8 cellular contexts compared by ENCODE assay signal in the genomic region with DNA sequence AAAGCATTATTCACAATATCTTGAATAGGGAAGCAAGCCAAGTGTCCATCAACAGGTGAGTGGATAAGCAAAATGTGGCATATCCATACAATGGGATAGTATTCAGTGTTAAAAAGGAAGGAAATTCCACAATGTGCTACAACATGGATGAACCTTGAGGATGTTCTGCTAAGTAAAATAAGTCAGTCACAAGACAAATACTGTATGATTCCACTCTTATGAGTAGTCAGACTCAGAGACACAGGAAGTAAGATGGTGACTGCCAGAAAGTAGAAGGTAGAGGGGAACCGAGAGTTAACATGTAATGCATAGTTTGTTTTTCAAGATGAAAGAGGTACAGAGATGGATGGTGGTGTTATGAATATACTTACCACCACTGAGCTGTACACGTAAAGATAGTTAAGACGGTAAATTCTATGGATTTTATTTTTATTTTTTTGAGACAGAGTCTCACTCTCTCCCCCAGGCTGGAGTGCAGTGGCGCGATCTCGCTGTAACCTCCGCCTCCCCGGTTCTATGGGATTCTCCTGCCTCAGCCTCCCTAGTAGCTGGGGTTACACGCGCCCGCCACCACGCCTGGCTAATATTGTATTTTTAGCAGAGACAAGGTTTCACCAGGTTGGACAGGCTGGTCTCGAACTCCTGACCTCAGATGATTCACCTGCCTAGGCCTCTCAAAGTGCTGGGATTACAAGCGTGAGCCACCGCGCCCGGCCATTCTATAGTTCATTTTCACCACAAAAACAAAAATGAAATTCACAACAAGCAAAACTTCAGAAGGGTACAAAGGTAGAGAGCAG. TPM values are rescaled to one million over a fixed set of nuclear protein-coding genes. Genes with fewer than 3 reads are reported as not detected.
DNase-seq lines count a peak whose midpoint lies in the region; ATAC-seq and TF ChIP-seq lines count a peak whose summit lies in the region.

No MANE protein-coding gene starts in this region.

- TF ChIP-seq CTCF in KMS-11 (conservative IDR thresholded peaks at IDR 0.05; ENCODE audit: low read depth, low read length) (no peak), kidney epithelial cell (IDR thresholded peaks at IDR 0.05; ENCODE audit: insufficient read depth, low read length, poor library complexity, severe bottlenecking) (no peak)

- H3K9me3 Mint-ChIP-seq in activated naive CD8-positive, alpha-beta T cell (ENCODE audit: low read depth) = no peaks in the 10 kb centered on the region
- H3K9me3 Mint-ChIP-seq in stimulated activated memory B cell treated with anti-CD40 and anti-IgM and Interleukin-4, amounts not matched to agents 10 μg/mL and 1 μg/mL and 100 μg/mL, for 72 hours = no peaks in the 10 kb centered on the region

- H3K4me1 ChIP-seq in KMS-11 (ENCODE audit: low read depth, poor library complexity, severe bottlenecking) = peaks cover 67% of the 10 kb centered on the region

- peak overlapping the region; percentile 94 for H3K4me3 Mint-ChIP-seq in activated naive CD8-positive, alpha-beta T cell
- peak overlapping the region; percentile 90 for H3K4me3 Mint-ChIP-seq in stimulated activated memory B cell treated with anti-CD40 and anti-IgM and Interleukin-4, amounts not matched to agents 10 μg/mL and 1 μg/mL and 100 μg/mL, for 72 hours

- peaks cover 41% of the 10 kb centered on the region for H3K4me1 Mint-ChIP-seq in activated naive CD8-positive, alpha-beta T cell (ENCODE audit: low read depth)
- peaks cover 41% of the 10 kb centered on the region for H3K4me1 Mint-ChIP-seq in stimulated activated memory B cell treated with anti-CD40 and anti-IgM and Interleukin-4, amounts not matched to agents 10 μg/mL and 1 μg/mL and 100 μg/mL, for 72 hours

- H3K36me3 Mint-ChIP-seq in activated naive CD8-positive, alpha-beta T cell = peaks cover 3% of the 10 kb centered on the region
- H3K36me3 Mint-ChIP-seq in stimulated activated memory B cell treated with anti-CD40 and anti-IgM and Interleukin-4, amounts not matched to agents 10 μg/mL and 1 μg/mL and 100 μg/mL, for 72 hours = peaks cover 5% of the 10 kb centered on the region

- peak overlapping the region; percentile 84 for H2AFZ ChIP-seq in KMS-11 (ENCODE audit: low read depth)

- H3K36me3 ChIP-seq in KMS-11 (ENCODE audit: insufficient read depth) (no peaks in the 10 kb centered on the region), kidney epithelial cell (ENCODE audit: control insufficient read depth, insufficient read depth, low read length) (no peaks in the 10 kb centered on the region)

- no peak for DNase-seq in kidney epithelial cell (ENCODE audit: low read depth)
- no peak for DNase-seq in left lobe of liver (ENCODE audit: low spot score)

- H3K27me3 ChIP-seq in KMS-11 (ENCODE audit: insufficient read depth, low read depth) (no peaks in the 10 kb centered on the region), kidney epithelial cell (ENCODE audit: control insufficient read depth, insufficient read depth, low read length) (no peaks in the 10 kb centered on the region)

- H3K9ac ChIP-seq in KMS-11 = peak overlapping the region; percentile 75

- H4K20me1 ChIP-seq in KMS-11 (ENCODE audit: insufficient read depth) = no peaks in the 10 kb centered on the region

- ATAC-seq in GM18870 (IDR thresholded peaks at IDR 0.05; ENCODE audit: unreplicated experiment) (peak; percentile 30), HG03442 (IDR thresholded peaks at IDR 0.05; ENCODE audit: unreplicated experiment) (no peak), HG02588 (IDR thresholded peaks at IDR 0.05; ENCODE audit: unreplicated experiment) (no peak), left lobe of liver (no peak)
- ATAC-seq in stimulated activated memory B cell treated with anti-CD40 and anti-IgM and Interleukin-4, amounts not matched to agents 10 μg/mL and 1 μg/mL and 100 μg/mL, for 72 hours = peak; percentile 62

- no peaks in the 10 kb centered on the region for H3K27me3 Mint-ChIP-seq in activated naive CD8-positive, alpha-beta T cell
- no peaks in the 10 kb centered on the region for H3K27me3 Mint-ChIP-seq in stimulated activated memory B cell treated with anti-CD40 and anti-IgM and Interleukin-4, amounts not matched to agents 10 μg/mL and 1 μg/mL and 100 μg/mL, for 72 hours

- H3K79me2 ChIP-seq in KMS-11 (ENCODE audit: insufficient read depth, low read depth) = peaks cover 43% of the 10 kb centered on the region

- peak overlapping the region; percentile 80 for H3K4me2 ChIP-seq in KMS-11

- no peak overlapping the region for H3K4me3 ChIP-seq in KMS-11 (IDR thresholded peaks at IDR 0.05; ENCODE audit: insufficient read depth, low read depth, low read length)
- H3K4me3 ChIP-seq in kidney epithelial cell (ENCODE audit: low read depth, low read length) = peak overlapping the region; percentile 66

- peak overlapping the region; percentile 96 for H3K27ac Mint-ChIP-seq in activated naive CD8-positive, alpha-beta T cell
- peak overlapping the region; percentile 98 for H3K27ac Mint-ChIP-seq in stimulated activated memory B cell treated with anti-CD40 and anti-IgM and Interleukin-4, amounts not matched to agents 10 μg/mL and 1 μg/mL and 100 μg/mL, for 72 hours

- H3K27ac ChIP-seq in KMS-11 = peak overlapping the region; percentile 78

RNA-seq across cellular contexts. Expression of a gene that starts 1.0 kb away (rescaled TPM):
- 24.0 and 35.7 TPM in 2 replicates for total RNA-seq in kidney epithelial cell
- total RNA-seq in left lobe of liver = 8.8 TPM

RNA-seq across cellular contexts. Expression of a gene that starts 31.9 kb away (rescaled TPM):
- total RNA-seq in kidney epithelial cell = 22.5 and 30.7 TPM in 2 replicates
- 22.0 TPM for total RNA-seq in left lobe of liver

Comparison
In these comparisons a context has a peak if more than half of its experiments do, and no peak if none do; other contexts are left out.
1. ATAC-seq: peak in GM18870 (single experiment) and stimulated activated memory B cell treated with anti-CD40 and anti-IgM and Interleukin-4, amounts not matched to agents 10 μg/mL and 1 μg/mL and 100 μg/mL, for 72 hours (single experiment); none in HG03442 (single experiment), HG02588 (single experiment) and left lobe of liver (single experiment).